ENCODE assay signal across 10 cellular contexts in genomic region chr19:18506101-18506534, GRCh38. TPM values are rescaled to one million over a fixed set of nuclear protein-coding genes. Genes with fewer than 3 reads are reported as not detected.
DNase-seq lines count a peak whose midpoint lies in the region; ATAC-seq and TF ChIP-seq lines count a peak whose summit lies in the region.
"Had no signal": no experiment of that assay in that cellular context is flagged by ENCODE, and none has a peak within 500 bp of the region (broad histone marks: within the 10 kb centered on the region; RNA-seq: fewer than 3 reads in every experiment).

No MANE protein-coding gene starts in this region.

- H3K27ac Mint-ChIP-seq in activated naive CD8-positive, alpha-beta T cell = peak overlapping the region; percentile 87

- H3K4me3 ChIP-seq in right atrium auricular region (no peak overlapping the region), stomach (no peak overlapping the region)

- H3K4me1 ChIP-seq in right atrium auricular region = peaks cover 4 to 97% of the 10 kb centered on the region in 2 donors
- H3K4me1 ChIP-seq in stomach = peaks cover 79 to 99% (median 95%) of the 10 kb centered on the region in 4 donors

- H3K27ac ChIP-seq in KOPT-K1 (ENCODE audit: low read depth, low read length, poor library complexity, severe bottlenecking) (peak overlapping the region; percentile 71), right atrium auricular region (peak overlapping the region; percentile 83 to 95), stomach (peak overlapping the region; percentile 6 to 75 (median 57))
- H3K27ac ChIP-seq: WERI-Rb-1 had no signal

- no peak for TF ChIP-seq EP300 in stomach (IDR thresholded peaks at IDR 0.05)

- intact Hi-C loops in stomach (cut with DNase I; ENCODE audit: low total_unique reads) = no loop called here

- no peaks in the 10 kb centered on the region for H3K9me3 Mint-ChIP-seq in activated naive CD8-positive, alpha-beta T cell (ENCODE audit: low read depth)

- no peak for DNase-seq in right atrium auricular region (ENCODE audit: low spot score)
- no peak for DNase-seq in stomach
- no peak for DNase-seq in NCI-H1105 (lab: John Stamatoyannopoulos, UW)
- DNase-seq in occipital lobe (lab: John Stamatoyannopoulos, UW) = no peak
- DNase-seq: KBM-7, NCI-H345, WERI-Rb-1 had no signal

- TF ChIP-seq CTCF in right atrium auricular region (IDR thresholded peaks at IDR 0.05) (no peak), stomach (IDR thresholded peaks at IDR 0.05) (no peak)

- WGBS in stomach, 5 donors = 36 to 62% (median 58%) methylated on average over 4 to 10 of the region's 10 CpGs

- TF ChIP-seq POLR2A in stomach (IDR thresholded peaks at IDR 0.05) = no peak

- H3K4me1 Mint-ChIP-seq in activated naive CD8-positive, alpha-beta T cell (ENCODE audit: low read depth) = peaks cover 67% of the 10 kb centered on the region

- H3K27me3 ChIP-seq in right atrium auricular region (no peaks in the 10 kb centered on the region), stomach (no peaks in the 10 kb centered on the region)

- no peaks in the 10 kb centered on the region for H3K27me3 Mint-ChIP-seq in activated naive CD8-positive, alpha-beta T cell

- H3K4me3 Mint-ChIP-seq in activated naive CD8-positive, alpha-beta T cell = no peak overlapping the region

- H3K36me3 ChIP-seq in KOPT-K1 (ENCODE audit: insufficient read depth, low read length) (no peaks in the 10 kb centered on the region), right atrium auricular region (no peaks in the 10 kb centered on the region), stomach (no peaks in the 10 kb centered on the region)
- H3K36me3 ChIP-seq: WERI-Rb-1 had no signal

- H3K9me3 ChIP-seq in KOPT-K1 (ENCODE audit: insufficient read depth, low read length, poor library complexity, severe bottlenecking) (no peaks in the 10 kb centered on the region), right atrium auricular region (no peaks in the 10 kb centered on the region), stomach (no peaks in the 10 kb centered on the region)

- ATAC-seq in HG02981 (IDR thresholded peaks at IDR 0.05; ENCODE audit: unreplicated experiment) = no peak

- H3K36me3 Mint-ChIP-seq in activated naive CD8-positive, alpha-beta T cell = no peaks in the 10 kb centered on the region

RNA-seq across cellular contexts. Expression of gene ELL, which starts 15.8 kb away (rescaled TPM):
- total RNA-seq in right atrium auricular region = 10 to 100 TPM; 12.4 to 17.5 TPM
- total RNA-seq in stomach = 10 to 100 TPM in 3 of 5 donors, 1 to 10 TPM in 2; 8.0 to 88.7 (median 13.5) TPM
- polyA plus RNA-seq in stomach = 10 to 100 TPM in 1 of 3 donors, 1 to 10 TPM in 2; 4.1 to 12.7 (median 8.1) TPM
- 6.6 TPM for total RNA-seq in occipital lobe

RNA-seq across cellular contexts. Expression of gene FKBP8, which starts 37.3 kb away (rescaled TPM):
- total RNA-seq in right atrium auricular region (100 to 1,000 TPM; 192 to 345 TPM), stomach (100 to 1,000 TPM in 4 of 5 donors, 10 to 100 TPM in 1; 87.8 to 819 (median 197) TPM), occipital lobe (118 TPM)
- 100 to 1,000 TPM; 157 to 254 (median 249) TPM for polyA plus RNA-seq in stomach

RNA-seq across cellular contexts. Expression of gene KXD1, which starts 51.6 kb away (rescaled TPM):
- total RNA-seq in right atrium auricular region = 100 to 1,000 TPM in 1 of 2 donors, 10 to 100 TPM in 1; 60.7 to 114 TPM
- 100 to 1,000 TPM in 2 of 5 donors, 10 to 100 TPM in 3; 30.8 to 513 (median 55.4) TPM for total RNA-seq in stomach
- 100 to 1,000 TPM in 1 of 3 donors, 10 to 100 TPM in 2; 71.0 to 131 (median 84.5) TPM for polyA plus RNA-seq in stomach
- total RNA-seq in occipital lobe = 16.4 TPM
